In the genomic region with DNA sequence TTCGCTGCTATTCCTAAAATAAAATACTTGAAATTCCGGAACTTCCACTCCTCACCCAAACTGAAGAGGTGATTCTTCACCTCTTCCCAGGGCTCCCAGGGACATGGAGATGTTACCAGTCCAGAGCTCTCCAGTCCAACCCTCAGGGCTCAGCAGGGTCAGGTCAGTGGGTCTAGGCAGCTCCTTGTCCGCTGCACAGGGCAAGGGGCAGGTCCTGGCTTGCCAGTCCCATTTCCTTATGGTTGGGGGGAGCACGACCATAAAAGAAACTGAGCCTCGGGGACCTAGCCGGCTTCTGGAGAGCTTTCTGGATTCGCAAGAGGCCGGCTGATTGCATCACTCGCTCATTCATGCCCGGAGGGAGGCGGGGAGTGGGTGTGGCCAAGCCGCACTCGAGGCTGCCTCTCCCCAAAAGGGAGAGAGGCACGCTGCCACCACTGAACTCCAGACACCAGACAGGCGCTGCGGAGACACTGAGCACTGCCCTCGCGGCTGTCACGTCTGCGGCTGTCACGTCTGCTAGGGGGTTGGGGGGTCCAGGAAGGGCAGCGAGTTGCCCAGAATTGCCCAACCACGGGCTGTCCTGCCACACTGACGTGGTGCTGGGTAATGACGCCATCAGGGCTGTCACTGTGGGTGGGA, we compare ENCODE assay signal across 8 cellular contexts.
DNase-seq lines count a peak whose midpoint lies in the region; ATAC-seq and TF ChIP-seq lines count a peak whose summit lies in the region.

No MANE protein-coding gene starts in this region.

- H3K9me3 Mint-ChIP-seq in central memory CD8-positive, alpha-beta T cell = no peaks in the 10 kb centered on the region

- peaks cover 8% of the 10 kb centered on the region for H3K4me1 ChIP-seq in HEK293 (ENCODE audit: control insufficient read depth, insufficient read depth, low read length)

- peak overlapping the region; percentile 84 for H3K27ac ChIP-seq in HEK293 (ENCODE audit: extremely low read depth, low read depth, low read length)

- DNase-seq in DMS 273 treated with DMSO at 0.1 percent for 48 hours (lab: John Stamatoyannopoulos, UW) = peak; percentile 46
- DNase-seq in NCI-H2171 treated with DMSO at 0.1 percent for 48 hours (lab: John Stamatoyannopoulos, UW) = peak; percentile 91
- DNase-seq in activated CD4-positive, alpha-beta T cell treated with anti-CD3 and anti-CD28 coated beads for 24 hours (ENCODE audit: low read depth in 2 of 2) = peak; percentile 73 to 83
- DNase-seq in central memory CD8-positive, alpha-beta T cell (ENCODE audit: low spot score in 2 of 2) = peak; percentile 78 to 95
- peak; percentile 61 for DNase-seq in kidney glomerular epithelial cell (lab: John Stamatoyannopoulos, UW)
- DNase-seq in stimulated activated CD4-positive, alpha-beta T cell treated with anti-CD3 and anti-CD28 coated beads, Interleukin-1b, Interleukin-23, amount 100 ng/mL, for 24 hours (ENCODE audit: low read depth in 4 of 4, low spot score in 1 of 4) = peak; percentile 62 to 86 (median 72)

- peak overlapping the region; percentile 50 for H3K4me3 Mint-ChIP-seq in central memory CD8-positive, alpha-beta T cell

- H3K9me3 ChIP-seq in HEK293 (ENCODE audit: control insufficient read depth, insufficient read depth, low read depth, low read length) = no peaks in the 10 kb centered on the region

- peak overlapping the region; percentile 9 for H3K4me3 ChIP-seq in HEK293 (ENCODE audit: low read depth, low read length)

- peaks cover 42% of the 10 kb centered on the region for H3K36me3 Mint-ChIP-seq in central memory CD8-positive, alpha-beta T cell (ENCODE audit: insufficient read depth)

- H3K27ac Mint-ChIP-seq in central memory CD8-positive, alpha-beta T cell (ENCODE audit: low read depth) = peak overlapping the region; percentile 93

- H3K36me3 ChIP-seq in HEK293 (ENCODE audit: control insufficient read depth in 2 of 2, insufficient read depth in 1 of 2, low read length in 2 of 2) = peaks cover 0 to 29% of the 10 kb centered on the region in 2 experiments; a peak in 1 of 3 replicates

- TF ChIP-seq CTCF in HEK293 (tag by site-specific recombination; IDR thresholded peaks at IDR 0.05) = no peak

- H3K27me3 Mint-ChIP-seq in central memory CD8-positive, alpha-beta T cell = no peaks in the 10 kb centered on the region

- H3K4me1 Mint-ChIP-seq in central memory CD8-positive, alpha-beta T cell = peaks cover 42% of the 10 kb centered on the region

- CTCF ChIA-PET in HEK293 (lab: Yijun Ruan, JAX) = interaction anchor here (0.6 to 5.3 kb wide), 8 partner anchors 18 to 76 kb away, joined by 3 to 21 read pairs (median 4); no protein-coding TSS in a partner anchor

- ATAC-seq in central memory CD8-positive, alpha-beta T cell (replicated peaks; ENCODE audit: extremely low read depth, poor library complexity, severe bottlenecking) = peak; percentile 85
- no peak for ATAC-seq in HG03045 (IDR thresholded peaks at IDR 0.05; ENCODE audit: unreplicated experiment)

- POLR2A ChIA-PET in HEK293 (lab: Yijun Ruan, JAX) = interaction anchor here (0.9 to 1.7 kb wide), 7 partner anchors 11 to 88 kb away, joined by 3 to 13 read pairs (median 5); partner anchors contain the start of genes KLHDC4 and SLC7A5

TF ChIP-seq in HEK293, 187 proteins besides CTCF, POLR2A, EP300 and RAD21 (continues in another document):
- TF ChIP-seq ZNF19 (tag by site-specific recombination; IDR thresholded peaks at IDR 0.05; ENCODE audit: low read depth) = no peak
- peak; percentile 66; the same call in 1 of the 2 replicates for TF ChIP-seq ZBTB20 (tag by site-specific recombination; IDR thresholded peaks at IDR 0.05)
- no peak for TF ChIP-seq ZNF792 (tag by site-specific recombination; IDR thresholded peaks at IDR 0.05)
- no peak for TF ChIP-seq ZNF140 (tag by site-specific recombination; IDR thresholded peaks at IDR 0.05)
- no peak for TF ChIP-seq ZSCAN18 (tag by site-specific recombination; IDR thresholded peaks at IDR 0.05)
- TF ChIP-seq SP3 (tag by site-specific recombination; IDR thresholded peaks at IDR 0.05) = peak; percentile 49
- no peak for TF ChIP-seq ZNF2 (tag by site-specific recombination; IDR thresholded peaks at IDR 0.05)
- no peak; the same call in 1 of the 2 replicates for TF ChIP-seq SP7 (tag by site-specific recombination; IDR thresholded peaks at IDR 0.05)
- TF ChIP-seq ZSCAN23 (tag by site-specific recombination; IDR thresholded peaks at IDR 0.05) = no peak
- TF ChIP-seq ZNF266 (tag by site-specific recombination; IDR thresholded peaks at IDR 0.05; ENCODE audit: low read depth) = no peak
- no peak for TF ChIP-seq ZNF354C (tag by site-specific recombination; IDR thresholded peaks at IDR 0.05; ENCODE audit: borderline replicate concordance, low read depth)
- peak; percentile 25; the same call in 1 of the 2 replicates for TF ChIP-seq EGR2 (tag by site-specific recombination; IDR thresholded peaks at IDR 0.05; ENCODE audit: low read depth)
- no peak for TF ChIP-seq ZBTB1 (tag by site-specific recombination; IDR thresholded peaks at IDR 0.05)
- TF ChIP-seq ZFP37 (tag by site-specific recombination; IDR thresholded peaks at IDR 0.05) = no peak
- TF ChIP-seq ZNF701 (tag by site-specific recombination; IDR thresholded peaks at IDR 0.05) = no peak
- no peak for TF ChIP-seq ZNF391 (tag by site-specific recombination; IDR thresholded peaks at IDR 0.05; ENCODE audit: borderline replicate concordance, low read depth)
- TF ChIP-seq ZNF121 (tag by site-specific recombination; IDR thresholded peaks at IDR 0.05) = no peak
- no peak for TF ChIP-seq ZNF624 (tag by site-specific recombination; IDR thresholded peaks at IDR 0.05)
- no peak for TF ChIP-seq YY1 (tag by site-specific recombination; IDR thresholded peaks at IDR 0.05)
- TF ChIP-seq, protein P1, sequence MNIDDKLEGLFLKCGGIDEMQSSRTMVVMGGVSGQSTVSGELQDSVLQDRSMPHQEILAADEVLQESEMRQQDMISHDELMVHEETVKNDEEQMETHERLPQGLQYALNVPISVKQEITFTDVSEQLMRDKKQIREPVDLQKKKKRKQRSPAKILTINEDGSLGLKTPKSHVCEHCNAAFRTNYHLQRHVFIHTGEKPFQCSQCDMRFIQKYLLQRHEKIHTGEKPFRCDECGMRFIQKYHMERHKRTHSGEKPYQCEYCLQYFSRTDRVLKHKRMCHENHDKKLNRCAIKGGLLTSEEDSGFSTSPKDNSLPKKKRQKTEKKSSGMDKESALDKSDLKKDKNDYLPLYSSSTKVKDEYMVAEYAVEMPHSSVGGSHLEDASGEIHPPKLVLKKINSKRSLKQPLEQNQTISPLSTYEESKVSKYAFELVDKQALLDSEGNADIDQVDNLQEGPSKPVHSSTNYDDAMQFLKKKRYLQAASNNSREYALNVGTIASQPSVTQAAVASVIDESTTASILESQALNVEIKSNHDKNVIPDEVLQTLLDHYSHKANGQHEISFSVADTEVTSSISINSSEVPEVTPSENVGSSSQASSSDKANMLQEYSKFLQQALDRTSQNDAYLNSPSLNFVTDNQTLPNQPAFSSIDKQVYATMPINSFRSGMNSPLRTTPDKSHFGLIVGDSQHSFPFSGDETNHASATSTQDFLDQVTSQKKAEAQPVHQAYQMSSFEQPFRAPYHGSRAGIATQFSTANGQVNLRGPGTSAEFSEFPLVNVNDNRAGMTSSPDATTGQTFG (tag by site-specific recombination; IDR thresholded peaks at IDR 0.05; ENCODE audit: borderline replicate concordance) = no peak
- no peak for TF ChIP-seq ZNF791 (tag by site-specific recombination; IDR thresholded peaks at IDR 0.05)
- peak; percentile 43 for TF ChIP-seq KLF8 (tag by site-specific recombination; IDR thresholded peaks at IDR 0.05)
- TF ChIP-seq ZXDB (tag by site-specific recombination; IDR thresholded peaks at IDR 0.05) = 0 out of 2 replicates have a peak, but pooled peaks have one; percentile 14
- no peak for TF ChIP-seq MZF1 (tag by site-specific recombination; IDR thresholded peaks at IDR 0.05; ENCODE audit: borderline replicate concordance)
- TF ChIP-seq GFI1B (tag by site-specific recombination; IDR thresholded peaks at IDR 0.05) = no peak
